In genomic region chr3:62373215-62373614, GRCh38 we compare ENCODE assay signal across 2 cellular contexts.
TF ChIP-seq lines count a peak whose summit lies in the region.

FEZF2 (minus strand) TSS chr3:62373550; CDS start chr3:62372868, 682 bp downstream.

TF ChIP-seq in SK-N-SH, 30 proteins besides CTCF, POLR2A, EP300 and RAD21 (continued from another document):
- TF ChIP-seq REST (IDR thresholded peaks at IDR 0.05; ENCODE audit: low read depth, low read length) (no peak), GATA2 (CRISPR knock-in tag; IDR thresholded peaks at IDR 0.05) (no peak), NRF1 (IDR thresholded peaks at IDR 0.05; ENCODE audit: low read depth, low read length) (no peak), ELF1 (IDR thresholded peaks at IDR 0.05) (no peak), PBX3 (IDR thresholded peaks at IDR 0.05) (no peak), RCOR1 (IDR thresholded peaks at IDR 0.05; ENCODE audit: low read length) (no peak), NFIC (IDR thresholded peaks at IDR 0.05; ENCODE audit: borderline replicate concordance) (no peak), TAF1 (IDR thresholded peaks at IDR 0.05; ENCODE audit: borderline replicate concordance, low read depth, low read length) (no peak), USF1 (IDR thresholded peaks at IDR 0.05; ENCODE audit: borderline replicate concordance, low read depth) (no peak), YY1 (IDR thresholded peaks at IDR 0.05; ENCODE audit: low read depth) (no peak), MEF2A (IDR thresholded peaks at IDR 0.05; ENCODE audit: borderline replicate concordance, low read depth) (no peak), SMC3 (IDR thresholded peaks at IDR 0.05; ENCODE audit: low read depth, low read length) (no peak), FOXJ3 (CRISPR knock-in tag; IDR thresholded peaks at IDR 0.05) (no peak)

TF ChIP-seq in SK-N-SH treated with all-trans-retinoic acid at 6 μM for 48 hours, 23 proteins besides CTCF, POLR2A, EP300 and RAD21 (continued from another document):
- TF ChIP-seq TSHZ2 (CRISPR knock-in tag; IDR thresholded peaks at IDR 0.05) (no peak), ZFP30 (CRISPR knock-in tag; IDR thresholded peaks at IDR 0.05) (no peak), ZNF8 (CRISPR knock-in tag; IDR thresholded peaks at IDR 0.05) (no peak), GLIS3 (CRISPR knock-in tag; IDR thresholded peaks at IDR 0.05) (no peak), ZFP3 (CRISPR knock-in tag; IDR thresholded peaks at IDR 0.05) (no peak), CSRNP3 (CRISPR knock-in tag; IDR thresholded peaks at IDR 0.05) (no peak), ARNTL (CRISPR knock-in tag; IDR thresholded peaks at IDR 0.05; ENCODE audit: borderline replicate concordance, low read depth) (no peak), POU6F1 (CRISPR knock-in tag; IDR thresholded peaks at IDR 0.05; ENCODE audit: borderline replicate concordance, low read depth) (no peak), ISL1 (CRISPR knock-in tag; IDR thresholded peaks at IDR 0.05) (no peak), OSR1 (CRISPR knock-in tag; IDR thresholded peaks at IDR 0.05) (no peak)
